Comparison of ENCODE assay signal across 1 cellular context in genomic region chr14:77071938-77072388, GRCh38.
TF ChIP-seq lines count a peak whose summit lies in the region.

No MANE protein-coding gene starts in this region.

TF ChIP-seq in HEK293, 187 proteins besides CTCF, POLR2A, EP300 and RAD21 (continued from another document):
- TF ChIP-seq ZFHX2 (tag by site-specific recombination; conservative IDR thresholded peaks at IDR 0.05) = peak; percentile 61; the same call in 1 of the 2 replicates
- no peak for TF ChIP-seq GLI4 (tag by site-specific recombination; IDR thresholded peaks at IDR 0.05)
- no peak for TF ChIP-seq TRIM28 (IDR thresholded peaks at IDR 0.05; ENCODE audit: borderline replicate concordance, low read length)
